Comparison of ENCODE assay signal across 8 cellular contexts in genomic region chr4:157217708-157218107, GRCh38. TPM values are rescaled to one million over a fixed set of nuclear protein-coding genes. Genes with fewer than 3 reads are reported as not detected.
DNase-seq lines count a peak whose midpoint lies in the region; FAIRE-seq and TF ChIP-seq lines count a peak whose summit lies in the region.

No MANE protein-coding gene starts in this region.

- no peak overlapping the region for H3K4me3 ChIP-seq in epithelial cell of esophagus (ENCODE audit: low read length)
- no peak overlapping the region for H3K4me3 ChIP-seq in small intestine (ENCODE audit: low read depth in 1 of 2, low read length in 2 of 2)

- no peak overlapping the region for H3K27ac ChIP-seq in small intestine (ENCODE audit: low read depth in 1 of 2, low read length in 1 of 2)

- TF ChIP-seq CTCF in epithelial cell of esophagus (IDR thresholded peaks at IDR 0.05; ENCODE audit: insufficient read depth, low read depth, low read length, missing control alignments) = peak; percentile 56

- FAIRE-seq in small intestine (lab: Jason Lieb, UNC) (peak; percentile 26), HTR-8/SVneo (lab: Jason Lieb, UNC) (no peak)

- no peaks in the 10 kb centered on the region for H3K9me3 ChIP-seq in small intestine (ENCODE audit: control insufficient read depth, low read depth)

- H3K27me3 ChIP-seq in small intestine (ENCODE audit: control insufficient read depth in 2 of 2, insufficient read depth in 2 of 2, low read length in 2 of 2) = peaks cover 0 to 13% of the 10 kb centered on the region in 2 donors

- WGBS in small intestine, 3 donors = 17 to 30% (median 25%) methylated on average over 3 of the region's 3 CpGs

- no peaks in the 10 kb centered on the region for H3K4me1 ChIP-seq in small intestine (ENCODE audit: control insufficient read depth in 2 of 2, insufficient read depth in 1 of 2, low read depth in 1 of 2, low read length in 1 of 2)

- DNase-seq in NCI-H1694 (lab: John Stamatoyannopoulos, UW) = peak; percentile 11
- DNase-seq in NCI-H1694 treated with DMSO at 0.1 percent for 48 hours (lab: John Stamatoyannopoulos, UW) = no peak
- DNase-seq in NCI-H345 treated with DMSO at 0.1 percent for 48 hours (lab: John Stamatoyannopoulos, UW; ENCODE audit: unreplicated experiment) = peak; percentile 6
- peak; percentile 44 for DNase-seq in epithelial cell of esophagus (ENCODE audit: low read depth)
- peak; percentile 2 for DNase-seq in small intestine
- DNase-seq in activated CD4-positive, alpha-beta T cell treated with anti-CD3 and anti-CD28 coated beads for 1 hour = no peak
- DNase-seq in HTR-8/SVneo (ENCODE audit: insufficient read length, low spot score) = no peak
- DNase-seq in Ammon's horn (ENCODE audit: low spot score) = no peak

- H3K36me3 ChIP-seq in small intestine (ENCODE audit: control insufficient read depth in 2 of 2, insufficient read depth in 2 of 2, low read length in 2 of 2) = no peaks in the 10 kb centered on the region

RNA-seq across cellular contexts. Expression of gene GRIA2, which starts 2.8 kb away (rescaled TPM):
- under 1 TPM in 2 of 3 donors, not detected in 1; 0.27 to 0.40 TPM for polyA plus RNA-seq in small intestine

Comparison
In these comparisons a context has a peak if more than half of its experiments do, and no peak if none do; other contexts are left out.
1. DNase-seq: peak in NCI-H1694 (single experiment), NCI-H345 treated with DMSO at 0.1 percent for 48 hours (single experiment), epithelial cell of esophagus (single experiment) and small intestine (single experiment); none in NCI-H1694 treated with DMSO at 0.1 percent for 48 hours (single experiment), activated CD4-positive, alpha-beta T cell treated with anti-CD3 and anti-CD28 coated beads for 1 hour (single experiment), HTR-8/SVneo (single experiment) and Ammon's horn (single experiment).